In the genomic region with DNA sequence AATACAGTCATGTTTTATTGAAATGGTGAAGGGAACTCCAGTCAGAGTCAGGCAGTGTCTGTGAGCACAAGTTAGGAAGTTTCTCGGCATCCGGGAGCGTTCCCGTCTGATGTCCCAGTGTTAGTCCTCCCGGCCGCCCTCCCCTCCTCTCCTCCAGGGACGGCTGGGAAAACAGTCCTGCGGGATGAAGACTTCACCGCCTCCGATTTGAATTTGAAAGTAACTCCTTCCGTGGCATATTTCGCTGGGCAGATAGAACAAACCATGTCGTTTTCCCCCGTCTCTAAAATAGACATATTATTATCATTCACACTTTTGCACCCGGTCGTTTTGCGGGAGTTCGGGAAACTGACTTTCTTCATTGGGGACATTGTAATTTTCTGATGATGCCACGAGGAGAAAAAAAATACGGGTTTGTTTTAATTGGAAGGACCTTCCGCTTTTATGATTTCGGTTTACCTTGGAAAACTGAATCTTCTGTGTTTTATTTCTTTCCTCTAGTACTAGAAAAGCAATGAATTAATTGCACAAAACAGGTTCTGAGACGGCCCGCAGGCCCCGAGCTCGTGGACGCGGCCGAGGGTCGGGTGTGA, we compare ENCODE assay signal across 9 cellular contexts.
DNase-seq lines count a peak whose midpoint lies in the region; ATAC-seq and TF ChIP-seq lines count a peak whose summit lies in the region.
"Had no signal": no experiment of that assay in that cellular context is flagged by ENCODE, and none has a peak within 500 bp of the region (broad histone marks: within the 10 kb centered on the region; RNA-seq: fewer than 3 reads in every experiment).

No MANE protein-coding gene starts in this region.

- H3K4me1 Mint-ChIP-seq in activated naive CD4-positive, alpha-beta T cell treated with anti-CD3 and anti-CD28 coated beads, Interleukin-2, amount 50 U/mL, for 24 hours, result peaks cover 5% of the 10 kb centered on the region

- in situ Hi-C loops in mammary epithelial cell (cut with MboI; ENCODE audit: low sequenced_read_pairs in 2 of 2) (no loop called here), transverse colon (cut with MboI; ENCODE audit: low pct_ligation_motif_present in 1 of 4, low pct_unique_long_range_greater_than_20kb in 1 of 4, low sequenced_read_pairs in 3 of 4) (no loop called here)

- ATAC-seq in HG03039 (IDR thresholded peaks at IDR 0.05; ENCODE audit: unreplicated experiment), result no peak

- dilution Hi-C loops in mammary epithelial cell (cut with HindIII; ENCODE audit: low sequenced_read_pairs), result no loop called here

- H3K79me2 ChIP-seq in mammary epithelial cell (ENCODE audit: insufficient read depth, low read length), result no peaks in the 10 kb centered on the region

- H3K9ac ChIP-seq in mammary epithelial cell (ENCODE audit: insufficient read depth, low read length), result no peak overlapping the region

- WGBS in mammary epithelial cell (ENCODE audit: low coverage, missing lambda C conversion rate), result 17% methylated on average over 21 of the region's 30 CpGs
- WGBS in transverse colon (ENCODE audit: low coverage in 1 of 2), 2 donors, result 3 to 8% methylated on average over 12 to 30 of the region's 30 CpGs

- peak overlapping the region; percentile 64 for H2AFZ ChIP-seq in mammary epithelial cell (ENCODE audit: low read depth, low read length)

- TF ChIP-seq CTCF in mammary epithelial cell (conservative IDR thresholded peaks at IDR 0.05 in 1 of 2, IDR thresholded peaks at IDR 0.05 in 1 of 2; ENCODE audit: extremely low read depth in 1 of 2, insufficient read depth in 1 of 2, low read depth in 1 of 2, low read length in 2 of 2) (no peak), transverse colon (IDR thresholded peaks at IDR 0.05) (no peak)

- DNase-seq in activated naive CD4-positive, alpha-beta T cell (lab: John Stamatoyannopoulos, UW), result no peak
- DNase-seq in mammary epithelial cell (no peak), lung microvascular endothelial cell (ENCODE audit: low read depth in 2 of 2) (peak; percentile 9 to 17), transverse colon (peak; percentile 18), amygdala (lab: John Stamatoyannopoulos, UW) (no peak), MV-4-11 (lab: John Stamatoyannopoulos, UW) (no peak)
- DNase-seq: NCI-H2171 had no signal

- peak overlapping the region; percentile 37 for H3K4me2 ChIP-seq in mammary epithelial cell (ENCODE audit: insufficient read depth, low read depth, low read length)

- CTCF ChIA-PET in mammary epithelial cell (lab: Charles Lee; ENCODE audit: low non-redundant PET), result no interaction called here

- peaks cover 4% of the 10 kb centered on the region for H3K4me1 ChIP-seq in mammary epithelial cell (ENCODE audit: insufficient read depth, low read length)
- peaks cover 0 to 18% (median 12%) of the 10 kb centered on the region in 4 donors for H3K4me1 ChIP-seq in transverse colon

- no peak for TF ChIP-seq POLR2A in transverse colon (IDR thresholded peaks at IDR 0.05)

- intact Hi-C loops in mammary epithelial cell (cut with micrococcal nuclease), result loop anchor here (10.0 kb wide), 1 partner anchor 450 kb away; no protein-coding TSS in a partner anchor
- intact Hi-C loops in transverse colon (cut with DNase I; ENCODE audit: low total_unique reads), result no loop called here

- H3K36me3 ChIP-seq in mammary epithelial cell (ENCODE audit: insufficient read depth, low read length), result no peaks in the 10 kb centered on the region
- H3K36me3 ChIP-seq in transverse colon, result no peaks in the 10 kb centered on the region

- H4K20me1 ChIP-seq in mammary epithelial cell (ENCODE audit: insufficient read depth, low read length), result no peaks in the 10 kb centered on the region

- no TSS peak for BruUV-seq in mammary epithelial cell (replicated peaks; lab: Mats Ljungman, UMichigan)

- H3K9me3 Mint-ChIP-seq in activated naive CD4-positive, alpha-beta T cell treated with anti-CD3 and anti-CD28 coated beads, Interleukin-2, amount 50 U/mL, for 24 hours, result no peaks in the 10 kb centered on the region

- peaks cover 32% of the 10 kb centered on the region for H3K27me3 Mint-ChIP-seq in activated naive CD4-positive, alpha-beta T cell treated with anti-CD3 and anti-CD28 coated beads, Interleukin-2, amount 50 U/mL, for 24 hours

- no peak overlapping the region for H3K27ac Mint-ChIP-seq in activated naive CD4-positive, alpha-beta T cell treated with anti-CD3 and anti-CD28 coated beads, Interleukin-2, amount 50 U/mL, for 24 hours

- H3K4me3 Mint-ChIP-seq in activated naive CD4-positive, alpha-beta T cell treated with anti-CD3 and anti-CD28 coated beads, Interleukin-2, amount 50 U/mL, for 24 hours, result peak overlapping the region; percentile 76

- no peak overlapping the region for H3K27ac ChIP-seq in mammary epithelial cell (ENCODE audit: insufficient read depth, low read depth, low read length)
- no peak overlapping the region for H3K27ac ChIP-seq in transverse colon

- TF ChIP-seq EP300 in transverse colon (IDR thresholded peaks at IDR 0.05; ENCODE audit: low read depth), result no peak

- no peak overlapping the region for H3K4me3 ChIP-seq in mammary epithelial cell (replicated peaks in 1 of 3; ENCODE audit: insufficient read depth in 1 of 3, low read depth in 2 of 3, low read length in 3 of 3)
- H3K4me3 ChIP-seq in transverse colon, result peak overlapping the region; percentile 32 to 56 (median 34)

- H3K9me3 ChIP-seq in mammary epithelial cell (replicated peaks; ENCODE audit: insufficient read depth, low read length) (peaks cover 4% of the 10 kb centered on the region), transverse colon (no peaks in the 10 kb centered on the region)

- H3K36me3 Mint-ChIP-seq in activated naive CD4-positive, alpha-beta T cell treated with anti-CD3 and anti-CD28 coated beads, Interleukin-2, amount 50 U/mL, for 24 hours, result no peaks in the 10 kb centered on the region

- H3K27me3 ChIP-seq in mammary epithelial cell (ENCODE audit: insufficient read depth, low read length) (peaks cover 24% of the 10 kb centered on the region), transverse colon (peaks cover 55% of the 10 kb centered on the region)

Comparison
In these comparisons a context has a peak if more than half of its experiments do, and no peak if none do; other contexts are left out.
1. DNase-seq: peak in lung microvascular endothelial cell (2 of 2) and transverse colon (single experiment); none in activated naive CD4-positive, alpha-beta T cell (0 of 4), mammary epithelial cell (single experiment), amygdala (0 of 56) and MV-4-11 (single experiment).
2. H3K4me3 ChIP-seq: peak in transverse colon (4 of 4); none in mammary epithelial cell (0 of 3).